ENCODE assay signal across 21 cellular contexts in genomic region chr1:240278082-240278481, GRCh38.
"Had no signal": no experiment of that assay in that cellular context is flagged by ENCODE, and none has a peak within 500 bp of the region (broad histone marks: within the 10 kb centered on the region; RNA-seq: fewer than 3 reads in every experiment).

No MANE protein-coding gene starts in this region.

- H3K4me3 ChIP-seq: PC-9 had no signal

- H3K9me3 ChIP-seq: SK-N-SH had no signal

- H3K27ac ChIP-seq: PC-9, RWPE1 had no signal

- H3K4me2 ChIP-seq: PC-9, SK-N-SH had no signal

- DNase-seq: Kasumi-1, KG1, MM.1S, NCI-H1092 treated with DMSO at 0.1 percent for 48 hours, NCI-H1436, NCI-H187, NCI-H2029, NCI-H2081 treated with DMSO at 0.1 percent for 48 hours, NCI-H2171, NCI-H226, NCI-H446, NCI-H510A, NCI-H524 treated with DMSO at 0.1 percent for 48 hours, NCI-H69, NCI-H774, OCI-M1, PC-9, SHP77, SK-N-SH, SW 1271 had no signal

- H2AFZ ChIP-seq: PC-9 had no signal

- H3K9ac ChIP-seq: SK-N-SH had no signal
